In genomic region chr16:30628628-30629342, GRCh38 we compare ENCODE assay signal across 1 cellular context.
A peak's percentile ranks its signal among the peaks of the same experiment; 100 is the strongest.
TF ChIP-seq lines count a peak whose summit lies in the region.

No MANE protein-coding gene starts in this region.

TF ChIP-seq in K562, 482 proteins besides CTCF, POLR2A, EP300 and RAD21 (continued from another document and continues in another):
- TF ChIP-seq HMBOX1 (IDR thresholded peaks at IDR 0.05) (no peak), TBP (optimal IDR thresholded peaks at IDR 0.05; ENCODE audit: low read depth, low read length) (peak; percentile 39), TEAD4 (IDR thresholded peaks at IDR 0.05; ENCODE audit: low read length) (no peak), TEAD4 (CRISPR knock-in tag; IDR thresholded peaks at IDR 0.05; ENCODE audit: borderline replicate concordance) (no peak), HDGF (IDR thresholded peaks at IDR 0.05) (no peak), NFIX (CRISPR knock-in tag; IDR thresholded peaks at IDR 0.05; ENCODE audit: low read depth) (no peak), ZNF175 (CRISPR knock-in tag; IDR thresholded peaks at IDR 0.05; ENCODE audit: low read depth) (0 out of 2 replicates have a peak, but pooled peaks have one; percentile 45), HMGN3 (IDR thresholded peaks at IDR 0.05; ENCODE audit: borderline replicate concordance, extremely low read depth, insufficient read length, low read depth, low read length) (no peak), ZNF780A (CRISPR knock-in tag; IDR thresholded peaks at IDR 0.05) (no peak), ZNF280A (IDR thresholded peaks at IDR 0.05; ENCODE audit: low read depth, partially characterized antibody) (no peak), RUNX1 (IDR thresholded peaks at IDR 0.05; ENCODE audit: low read depth) (no peak), ZBTB40 (IDR thresholded peaks at IDR 0.05) (peak; percentile 54), ZBTB40 (CRISPR knock-in tag; IDR thresholded peaks at IDR 0.05) (no peak), CBX8 (IDR thresholded peaks at IDR 0.05; ENCODE audit: borderline replicate concordance, extremely low read depth, low read depth, low read length, poor library complexity, severe bottlenecking) (no peak), CTBP1 (IDR thresholded peaks at IDR 0.05; ENCODE audit: borderline replicate concordance) (0 out of 2 replicates have a peak, but pooled peaks have one; percentile 36), STAT5A (IDR thresholded peaks at IDR 0.05; ENCODE audit: borderline replicate concordance, low read length) (no peak; the same call in 1 of the 2 replicates), PHF21A (IDR thresholded peaks at IDR 0.05; ENCODE audit: borderline replicate concordance, low read depth) (peak; percentile 94; the same call in 1 of the 2 replicates), ZBTB43 (CRISPR knock-in tag; IDR thresholded peaks at IDR 0.05) (no peak), SMAD1 (IDR thresholded peaks at IDR 0.05; ENCODE audit: low read depth, low read length, partially characterized antibody) (peak; percentile 37), KLF16 (IDR thresholded peaks at IDR 0.05) (peak; percentile 61; the same call in 1 of the 2 replicates), ZNF395 (CRISPR knock-in tag; IDR thresholded peaks at IDR 0.05) (0 out of 2 replicates have a peak, but pooled peaks have one; percentile 33), RBBP5 (IDR thresholded peaks at IDR 0.05; ENCODE audit: borderline replicate concordance, insufficient read depth, low read length, poor library complexity, severe bottlenecking) (no peak), BACH1 (tag; IDR thresholded peaks at IDR 0.05) (peak; percentile 28; the same call in 1 of the 2 replicates), CUX1 (CRISPR knock-in tag; IDR thresholded peaks at IDR 0.05) (no peak), HDAC2 (IDR thresholded peaks at IDR 0.05) (no peak), ZNF165 (CRISPR knock-in tag; IDR thresholded peaks at IDR 0.05; ENCODE audit: borderline replicate concordance) (no peak), NFATC3 (IDR thresholded peaks at IDR 0.05) (no peak), ARID2 (IDR thresholded peaks at IDR 0.05) (peak; percentile 71; the same call in 1 of the 2 replicates), DIDO1 (tag; IDR thresholded peaks at IDR 0.05; ENCODE audit: low read depth) (peak; percentile 46; the same call in 1 of the 2 replicates), ADNP (tag; IDR thresholded peaks at IDR 0.05) (no peak), TARDBP (IDR thresholded peaks at IDR 0.05) (no peak), DMBX1 (CRISPR knock-in tag; IDR thresholded peaks at IDR 0.05; ENCODE audit: borderline replicate concordance) (0 out of 2 replicates have a peak, but pooled peaks have one; percentile 54), RCOR1 (IDR thresholded peaks at IDR 0.05; ENCODE audit: borderline replicate concordance in 1 of 2, low read depth in 2 of 2, low read length in 2 of 2) (peak in 1 of 2 experiments; percentile 60; a peak in 2 of 4 replicates), CTCFL (IDR thresholded peaks at IDR 0.05; ENCODE audit: borderline replicate concordance, insufficient read depth, low read depth, low read length, poor library complexity, severe bottlenecking) (peak; percentile 16), MAZ (CRISPR knock-in tag; conservative IDR thresholded peaks at IDR 0.05 in 1 of 2, IDR thresholded peaks at IDR 0.05 in 1 of 2) (peak in 1 of 2 experiments; percentile 55; a peak in 1 of 4 replicates), ZNF384 (IDR thresholded peaks at IDR 0.05; ENCODE audit: low read depth, low read length) (peak; percentile 24; the same call in 1 of the 2 replicates), RBM14 (IDR thresholded peaks at IDR 0.05; ENCODE audit: borderline replicate concordance, insufficient read depth, low read depth, low read length) (no peak)
